Comparison of ENCODE assay signal across 17 cellular contexts in the genomic region with DNA sequence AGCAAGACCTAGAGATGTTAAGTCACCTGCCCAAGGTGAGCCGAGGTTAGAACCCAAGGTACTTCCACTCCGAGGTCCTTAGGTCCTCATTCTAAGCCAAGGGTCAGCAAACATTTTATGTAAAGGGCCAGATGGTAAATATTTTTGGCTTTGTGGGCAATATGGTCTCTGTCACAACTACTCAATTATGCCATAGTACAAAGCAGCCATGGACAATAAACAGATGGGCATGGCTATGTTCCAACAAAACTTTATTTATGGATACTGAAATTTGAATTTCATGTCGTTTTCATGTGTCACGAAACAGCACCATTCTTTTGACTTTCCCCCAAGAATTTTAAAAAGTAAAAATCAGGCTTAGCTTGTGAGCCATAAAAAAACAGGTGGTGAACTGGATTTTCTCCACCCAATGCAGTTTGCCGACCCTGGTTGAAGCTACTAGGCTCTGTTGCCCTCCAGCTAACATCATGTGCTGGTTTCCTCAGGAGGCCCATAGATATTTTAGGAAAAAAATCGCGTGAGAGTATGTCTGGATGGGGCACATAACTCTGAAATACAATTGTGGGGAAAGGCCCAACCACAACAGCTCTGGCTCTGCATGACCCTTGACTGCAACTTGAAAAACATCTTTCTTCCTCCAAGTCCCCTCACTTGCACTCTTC. TPM values are rescaled to one million over a fixed set of nuclear protein-coding genes. Genes with fewer than 3 reads are reported as not detected.
A peak's percentile ranks its signal among the peaks of the same experiment; 100 is the strongest.
DNase-seq lines count a peak whose midpoint lies in the region; ATAC-seq and TF ChIP-seq lines count a peak whose summit lies in the region.
"Had no signal": no experiment of that assay in that cellular context is flagged by ENCODE, and none has a peak within 500 bp of the region (broad histone marks: within the 10 kb centered on the region; RNA-seq: fewer than 3 reads in every experiment).

No MANE protein-coding gene starts in this region.

- DNase-seq in CD4-positive, alpha-beta T cell, result no peak
- DNase-seq in GM23248 (peak; percentile 8), SKM-1 (lab: John Stamatoyannopoulos, UW; ENCODE audit: unreplicated experiment) (peak; percentile 25), fibroblast of peridontal ligament (ENCODE audit: extremely low read depth) (peak; percentile 33), midbrain (lab: John Stamatoyannopoulos, UW) (no peak), SK-N-DZ (ENCODE audit: low spot score) (no peak), head of caudate nucleus (no peak)
- DNase-seq in activated naive CD4-positive, alpha-beta T cell (lab: John Stamatoyannopoulos, UW), result no peak
- DNase-seq: activated naive CD4-positive, alpha-beta T cell treated with Interleukin-2 at 50 U/mL for 16 hours; HCEC 1CT; mesendoderm; NCI-H2107; nucleus accumbens; Right ventricle myocardium superior; sigmoid colon; stimulated activated CD4-positive, alpha-beta T cell treated with anti-CD3 and anti-CD28 coated beads, Interleukin-4, amount 100 ng/mL, for 1 hour had no signal

- H3K4me3 ChIP-seq in GM23248, result no peak overlapping the region
- H3K4me3 ChIP-seq: sigmoid colon had no signal

- peaks cover 80% of the 10 kb centered on the region for H3K4me1 Mint-ChIP-seq in CD4-positive, alpha-beta T cell (ENCODE audit: low read depth)

- no peak overlapping the region for H3K4me3 Mint-ChIP-seq in CD4-positive, alpha-beta T cell

- 28 to 34% methylated on average over 7 of the region's 7 CpGs for whole genome bisulfite sequencing in GM23248 (ENCODE audit: low coverage in 1 of 2, low lambda C conversion rate in 2 of 2, missing lambda C conversion rate in 2 of 2), 2 experiments

- ATAC-seq in CD4-positive, alpha-beta T cell (ENCODE audit: poor library complexity), result no peak
- ATAC-seq: HepG2 had no signal

- no peaks in the 10 kb centered on the region for H3K4me1 ChIP-seq in GM23248 (ENCODE audit: insufficient read depth)

- H3K27me3 Mint-ChIP-seq in CD4-positive, alpha-beta T cell, result no peaks in the 10 kb centered on the region

- in situ Hi-C loops in GM23248 (cut with MboI), result no loop called here

- no peak overlapping the region for H3K27ac ChIP-seq in CD4-positive, alpha-beta T cell (ENCODE audit: low read depth, low read length)
- H3K27ac ChIP-seq in GM23248, result no peak overlapping the region
- H3K27ac ChIP-seq: sigmoid colon had no signal

- no peaks in the 10 kb centered on the region for H3K9me3 Mint-ChIP-seq in CD4-positive, alpha-beta T cell

- no peak overlapping the region for H2AFZ ChIP-seq in GM23248

- H3K9ac ChIP-seq in GM23248, result no peak overlapping the region

- no peaks in the 10 kb centered on the region for H3K36me3 ChIP-seq in GM23248 (ENCODE audit: low read depth)

- H3F3A ChIP-seq in GM23248 (ENCODE audit: insufficient read depth), result no peaks in the 10 kb centered on the region

- peaks cover 92% of the 10 kb centered on the region for H3K36me3 Mint-ChIP-seq in CD4-positive, alpha-beta T cell (ENCODE audit: low read depth)

- H3K27me3 ChIP-seq in CD4-positive, alpha-beta T cell (ENCODE audit: control insufficient read depth, insufficient read depth, low read length), result no peaks in the 10 kb centered on the region
- no peaks in the 10 kb centered on the region for H3K27me3 ChIP-seq in GM23248 (replicated peaks; ENCODE audit: insufficient read depth)
- H3K27me3 ChIP-seq: sigmoid colon had no signal

- no peak for TF ChIP-seq CTCF in CD4-positive, alpha-beta T cell (IDR thresholded peaks at IDR 0.05)

- intact Hi-C loops in CD4-positive, alpha-beta T cell (cut with DNase I, micrococcal nuclease), result no loop called here
- intact Hi-C loops in head of caudate nucleus (cut with DNase I), result no loop called here

- no peak overlapping the region for H3K4me2 ChIP-seq in GM23248 (ENCODE audit: unreplicated experiment)

- H3K79me2 ChIP-seq in GM23248 (ENCODE audit: insufficient read depth), result no peaks in the 10 kb centered on the region

- H3K9me3 ChIP-seq in CD4-positive, alpha-beta T cell (ENCODE audit: control insufficient read depth, low read length), result no peaks in the 10 kb centered on the region
- no peaks in the 10 kb centered on the region for H3K9me3 ChIP-seq in GM23248 (ENCODE audit: low read depth)
- H3K9me3 ChIP-seq: sigmoid colon had no signal

- H3K9me2 ChIP-seq in GM23248 (ENCODE audit: insufficient read depth), result no peaks in the 10 kb centered on the region

- H3K27ac Mint-ChIP-seq in CD4-positive, alpha-beta T cell, result peak overlapping the region; percentile 71

- POLR2A ChIA-PET in CD4-positive, alpha-beta T cell (lab: Charles Lee), result no interaction called here

- CTCF ChIA-PET in CD4-positive, alpha-beta T cell (lab: Charles Lee), result interaction anchor here (3.6 kb wide), 1 partner anchor 26 kb away, joined by 16 read pairs; no protein-coding TSS in a partner anchor

- H4K20me1 ChIP-seq in GM23248 (ENCODE audit: insufficient read depth), result no peaks in the 10 kb centered on the region

RNA-seq across cellular contexts. Expression of a gene that starts 28.7 kb away (rescaled TPM):
- total RNA-seq in CD4-positive, alpha-beta T cell, result 10 to 100 TPM; 46.4 to 46.6 TPM
- total RNA-seq in GM23248 (2014; rRNA removed; shearing (Covaris generic)), result 1.1 and 3.0 TPM in 2 replicates
- polyA plus RNA-seq in GM23248 (2016; fragmentation: Nextera tagmentation; extraction: Ambion mirVana), result 2.6 and 3.0 TPM in 2 replicates
- 2.7 and 5.7 TPM in 2 replicates for polyA plus RNA-seq in SK-N-DZ (2014; cell fraction: cytosol; rRNA removed)
- 3.4 and 4.6 TPM in 2 replicates for polyA plus RNA-seq in SK-N-DZ (2014; cell fraction: nucleus; rRNA removed)

Comparison
In these comparisons a context has a peak if more than half of its experiments do, and no peak if none do; other contexts are left out.
1. DNase-seq: peak in GM23248 (single experiment), SKM-1 (single experiment) and fibroblast of peridontal ligament (single experiment); none in CD4-positive, alpha-beta T cell (0 of 10), midbrain (single experiment), SK-N-DZ (single experiment), head of caudate nucleus (0 of 42) and activated naive CD4-positive, alpha-beta T cell (0 of 4).
2. RNA of a gene that starts 28.7 kb away (total RNA-seq): 46.4 to 46.6 TPM in CD4-positive, alpha-beta T cell; 1.1 to 3.0 TPM in GM23248; every median in the first group is over 10 times any median in the second.